ENCODE assay signal across 23 cellular contexts in genomic region chr12:121392325-121392716, GRCh38. TPM values are rescaled to one million over a fixed set of nuclear protein-coding genes. Genes with fewer than 3 reads are reported as not detected.
DNase-seq lines count a peak whose midpoint lies in the region; ATAC-seq and TF ChIP-seq lines count a peak whose summit lies in the region.
"Had no signal": no experiment of that assay in that cellular context is flagged by ENCODE, and none has a peak within 500 bp of the region (broad histone marks: within the 10 kb centered on the region; RNA-seq: fewer than 3 reads in every experiment).

No MANE protein-coding gene starts in this region.

- H3K36me3 ChIP-seq in ACC112 (ENCODE audit: insufficient read depth, low read length): no peaks in the 10 kb centered on the region
- H3K36me3 ChIP-seq: esophagus squamous epithelium, right atrium auricular region, SJCRH30, thyroid gland had no signal

- no peak overlapping the region for H3K27ac ChIP-seq in ACC112 (ENCODE audit: low read depth, low read length)
- H3K27ac ChIP-seq: parathyroid adenoma, right atrium auricular region, SJCRH30, thyroid gland had no signal

- H3K27ac Mint-ChIP-seq in T-cell (peak overlapping the region; percentile 25 to 28), mesothelial cell of epicardium (no peak overlapping the region)
- H3K27ac Mint-ChIP-seq: CD8-positive, alpha-beta T cell; endodermal cell; GM23338 had no signal

- POLR2A ChIA-PET in T-cell (lab: Charles Lee): interaction anchor here in 1 of 2 donors (0.6 to 2.1 kb wide), 2 partner anchors 8 to 12 kb away, joined by 8 to 9 read pairs; no protein-coding TSS in a partner anchor

- H3K4me3 ChIP-seq in ACC112 (ENCODE audit: low read depth, low read length) (no peak overlapping the region), AG10803 (ENCODE audit: low read length) (peak overlapping the region; percentile 42), fibroblast of villous mesenchyme (ENCODE audit: low read depth, low read length) (peak overlapping the region; percentile 46)
- H3K4me3 ChIP-seq: GM23338, mucosa of descending colon, SJCRH30, thyroid gland had no signal

- ATAC-seq in T-cell (replicated peaks in 1 of 4) (no peak), GM18858 (IDR thresholded peaks at IDR 0.05; ENCODE audit: unreplicated experiment) (no peak)
- ATAC-seq: CD8-positive, alpha-beta T cell; GM23338 had no signal

- peaks cover 9% of the 10 kb centered on the region for H3K4me1 ChIP-seq in ACC112 (ENCODE audit: control insufficient read depth, insufficient read depth, low read length, unreplicated experiment)
- H3K4me1 ChIP-seq: esophagus squamous epithelium, parathyroid adenoma, right atrium auricular region, SJCRH30, thyroid gland had no signal

- H3K4me1 Mint-ChIP-seq in T-cell (peaks cover 9 to 10% (median 10%) of the 10 kb centered on the region in 3 donors), mesothelial cell of epicardium (peaks cover 10% of the 10 kb centered on the region)
- H3K4me1 Mint-ChIP-seq: endodermal cell, GM23338 had no signal

- H3K4me3 Mint-ChIP-seq in T-cell (peak overlapping the region in 1 of 3 donors; percentile 59), mesothelial cell of epicardium (no peak overlapping the region)
- H3K4me3 Mint-ChIP-seq: endodermal cell, GM23338 had no signal

- TF ChIP-seq CTCF in AG10803 (conservative IDR thresholded peaks at IDR 0.05; ENCODE audit: low read length): no peak
- no peak for TF ChIP-seq CTCF in fibroblast of villous mesenchyme (IDR thresholded peaks at IDR 0.05; ENCODE audit: insufficient read depth, low read depth, low read length)
- TF ChIP-seq CTCF in mesothelial cell of epicardium (IDR thresholded peaks at IDR 0.05; ENCODE audit: unreplicated experiment): no peak

- no peaks in the 10 kb centered on the region for H3K27me3 Mint-ChIP-seq in T-cell
- H3K27me3 Mint-ChIP-seq in mesothelial cell of epicardium (ENCODE audit: low read depth): no peaks in the 10 kb centered on the region
- H3K27me3 Mint-ChIP-seq: IgD-negative memory B cell; stimulated activated naive CD8-positive, alpha-beta T cell treated with anti-CD3 and anti-CD28 coated beads, Interleukin-15, amount 100 ng/mL, for 72 hours; T-helper 17 cell had no signal

- no peaks in the 10 kb centered on the region for H3K9me3 Mint-ChIP-seq in T-cell
- H3K9me3 Mint-ChIP-seq in mesothelial cell of epicardium: no peaks in the 10 kb centered on the region
- H3K9me3 Mint-ChIP-seq: CD8-positive, alpha-beta T cell; endodermal cell; GM23338; IgD-negative memory B cell; stimulated activated naive CD8-positive, alpha-beta T cell treated with anti-CD3 and anti-CD28 coated beads, Interleukin-15, amount 100 ng/mL, for 72 hours had no signal

- H3K79me2 ChIP-seq in ACC112 (ENCODE audit: control insufficient read depth, insufficient read depth, low read length, unreplicated experiment): no peaks in the 10 kb centered on the region
- H3K79me2 ChIP-seq: parathyroid adenoma had no signal

- no peaks in the 10 kb centered on the region for H3K27me3 ChIP-seq in ACC112 (ENCODE audit: insufficient read depth, low read length)
- H3K27me3 ChIP-seq: esophagus squamous epithelium, right atrium auricular region, SJCRH30, thyroid gland had no signal

- CTCF ChIA-PET in T-cell (lab: Charles Lee): interaction anchor here in 1 of 2 donors (1.2 kb wide), 1 partner anchor 9 kb away, joined by 3 read pairs; no protein-coding TSS in a partner anchor

- DNase-seq in AG10803 (ENCODE audit: low read depth) (no peak), T-cell (no peak), fibroblast of villous mesenchyme (ENCODE audit: low read depth) (no peak), mesothelial cell of epicardium (ENCODE audit: low spot score in 2 of 2, unreplicated experiment in 2 of 2) (no peak)
- no peak for DNase-seq in activated CD8-positive, alpha-beta memory T cell treated with anti-CD3 and anti-CD28 coated beads, Interleukin-2, amount 50 U/mL, for 4 hours
- DNase-seq: activated T-cell treated with anti-CD3 and anti-CD28 coated beads for 4 hours; amniotic stem cell; CD8-positive, alpha-beta T cell; endodermal cell; esophagus squamous epithelium; islet precursor cell; NCI-H1417; T-helper 17 cell; thyroid gland had no signal

- H2AFZ ChIP-seq in ACC112 (ENCODE audit: low read length, unreplicated experiment): peak overlapping the region; percentile 88
- H2AFZ ChIP-seq: GM23338, parathyroid adenoma had no signal

- H3K36me3 Mint-ChIP-seq in T-cell (no peaks in the 10 kb centered on the region), mesothelial cell of epicardium (no peaks in the 10 kb centered on the region)
- H3K36me3 Mint-ChIP-seq: CD8-positive, alpha-beta T cell had no signal

RNA-seq across cellular contexts. Expression of gene RNF34, which starts 7.6 kb away (rescaled TPM):
- total RNA-seq in T-cell (10 to 100 TPM; 71.8 to 94.5 (median 80.8) TPM), fibroblast of villous mesenchyme (46.7 and 52.7 TPM in 2 replicates), mesothelial cell of epicardium (34.4 to 41.0 TPM (median 37.0 TPM) in 3 replicates)

RNA-seq across cellular contexts. Expression of gene ANAPC5, which starts 40.1 kb away (rescaled TPM):
- total RNA-seq in T-cell (100 to 1,000 TPM; 121 to 134 (median 126) TPM), fibroblast of villous mesenchyme (148 and 180 TPM in 2 replicates), mesothelial cell of epicardium (114 to 117 TPM (median 114 TPM) in 3 replicates)
